Comparison of ENCODE assay signal across 11 cellular contexts in the genomic region with DNA sequence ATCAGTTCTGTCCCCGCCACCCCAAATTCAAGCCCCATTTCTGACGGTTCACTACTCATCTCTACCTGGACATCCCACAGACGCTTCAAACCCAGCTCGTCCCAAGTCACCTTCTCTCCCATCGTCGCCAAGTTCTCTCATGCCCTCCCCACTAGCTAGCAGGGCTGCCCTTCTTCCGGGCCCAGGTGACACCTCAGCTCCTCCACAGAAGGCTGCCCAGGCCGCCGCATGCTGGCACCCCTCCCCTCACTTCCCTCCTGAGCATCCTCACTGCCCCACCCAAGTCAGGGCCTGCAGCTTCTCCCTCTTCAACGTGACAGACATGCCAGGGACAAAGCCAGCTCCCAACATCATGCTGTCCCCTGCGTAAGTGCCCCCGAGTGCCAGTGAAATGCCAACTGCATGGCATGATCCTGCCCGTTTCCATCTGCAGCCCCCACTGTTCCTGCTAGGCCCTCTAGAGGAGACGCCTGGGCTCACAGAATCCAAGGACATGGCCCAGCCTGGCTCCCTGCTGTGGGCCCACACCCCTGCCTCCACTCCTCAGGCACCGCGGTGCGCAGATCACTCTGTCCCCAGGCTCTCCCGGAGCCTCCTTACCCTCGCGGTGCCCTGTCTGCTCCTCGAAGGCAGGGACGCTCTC. TPM values are rescaled to one million over a fixed set of nuclear protein-coding genes. Genes with fewer than 3 reads are reported as not detected.
DNase-seq lines count a peak whose midpoint lies in the region; ATAC-seq and TF ChIP-seq lines count a peak whose summit lies in the region.
"Had no signal": no experiment of that assay in that cellular context is flagged by ENCODE, and none has a peak within 500 bp of the region (broad histone marks: within the 10 kb centered on the region; RNA-seq: fewer than 3 reads in every experiment).

No MANE protein-coding gene starts in this region.

- TF ChIP-seq EP300 in transverse colon (IDR thresholded peaks at IDR 0.05; ENCODE audit: low read depth) = no peak

- H3K36me3 ChIP-seq in adipocyte (ENCODE audit: control insufficient read depth, insufficient read depth, low read length, severe bottlenecking) = no peaks in the 10 kb centered on the region
- H3K36me3 ChIP-seq in right lobe of liver = no peaks in the 10 kb centered on the region
- no peaks in the 10 kb centered on the region for H3K36me3 ChIP-seq in transverse colon

- 71% methylated on average over 17 of the region's 22 CpGs for WGBS in right lobe of liver (ENCODE audit: insufficient coverage, low coverage, low lambda C conversion rate, missing lambda C conversion rate)
- WGBS in transverse colon (ENCODE audit: low coverage in 1 of 2), 2 donors = 76 to 87% methylated on average over 6 to 22 of the region's 22 CpGs

- H3K9me3 ChIP-seq in adipocyte (ENCODE audit: control insufficient read depth, low read length) (no peaks in the 10 kb centered on the region), right lobe of liver (no peaks in the 10 kb centered on the region), transverse colon (no peaks in the 10 kb centered on the region)

- TF ChIP-seq CTCF in right lobe of liver (IDR thresholded peaks at IDR 0.05) = no peak
- TF ChIP-seq CTCF in transverse colon (IDR thresholded peaks at IDR 0.05) = no peak

- peaks cover 35% of the 10 kb centered on the region for H3K4me1 ChIP-seq in adipocyte (ENCODE audit: control insufficient read depth, insufficient read depth, low read length)
- H3K4me1 ChIP-seq in right lobe of liver = peaks cover 0 to 6% (median 0%) of the 10 kb centered on the region in 4 donors
- H3K4me1 ChIP-seq in transverse colon = peaks cover 0 to 40% (median 26%) of the 10 kb centered on the region in 4 donors

- peak overlapping the region in 1 of 3 donors; percentile 43 for H3K27ac ChIP-seq in right lobe of liver
- H3K27ac ChIP-seq in transverse colon = peak overlapping the region; percentile 32 to 61 (median 52)

- intact Hi-C loops in right lobe of liver (cut with DNase I) = no loop called here
- intact Hi-C loops in transverse colon (cut with DNase I; ENCODE audit: low total_unique reads) = loop anchor here (10.0 kb wide), 1 partner anchor 95 kb away; no protein-coding TSS in a partner anchor

- peak; percentile 34 for DNase-seq in activated naive CD4-positive, alpha-beta T cell treated with Interleukin-2 at 50 U/mL for 16 hours
- DNase-seq in activated naive CD4-positive, alpha-beta T cell treated with anti-CD3 and anti-CD28 coated beads, Interleukin-2, amount 50 U/mL, for 16 hours = no peak
- DNase-seq in adipocyte (ENCODE audit: low read depth) (no peak), right lobe of liver (peak in 2 of 3 donors; percentile 19 to 56), transverse colon (peak; percentile 23), NCI-H510A treated with DMSO at 0.1 percent for 48 hours (lab: John Stamatoyannopoulos, UW) (no peak), DMS114 treated with DMSO at 0.1 percent for 48 hours (lab: John Stamatoyannopoulos, UW; ENCODE audit: unreplicated experiment) (no peak)
- DNase-seq: activated CD4-positive, CD25-positive, alpha-beta regulatory T cell; effector CD8-positive, alpha-beta T cell; NCI-H524 had no signal

- peak overlapping the region; percentile 53 for H3K4me3 ChIP-seq in adipocyte (ENCODE audit: low read length)
- no peak overlapping the region for H3K4me3 ChIP-seq in right lobe of liver
- H3K4me3 ChIP-seq in transverse colon = no peak overlapping the region

- H3K9ac ChIP-seq in adipocyte (ENCODE audit: low read length) = peak overlapping the region; percentile 66

- TF ChIP-seq POLR2A in right lobe of liver (IDR thresholded peaks at IDR 0.05) = no peak
- TF ChIP-seq POLR2A in transverse colon (IDR thresholded peaks at IDR 0.05) = no peak

- in situ Hi-C loops in transverse colon (cut with MboI; ENCODE audit: low pct_ligation_motif_present in 1 of 4, low pct_unique_long_range_greater_than_20kb in 1 of 4, low sequenced_read_pairs in 3 of 4) = no loop called here

- H3K27me3 ChIP-seq in adipocyte (replicated peaks; ENCODE audit: control insufficient read depth, insufficient read depth, low read length) = no peaks in the 10 kb centered on the region
- no peaks in the 10 kb centered on the region for H3K27me3 ChIP-seq in right lobe of liver
- H3K27me3 ChIP-seq in transverse colon = no peaks in the 10 kb centered on the region

- no peak for ATAC-seq in right lobe of liver
- no peak for ATAC-seq in GM18868 (IDR thresholded peaks at IDR 0.05; ENCODE audit: unreplicated experiment)

RNA-seq across cellular contexts. Expression of a gene that starts 5.9 kb away (rescaled TPM):
- 10 to 100 TPM in 4 of 6 experiments, 1 to 10 TPM in 2; 7.4 to 21.9 (median 11.4) TPM for total RNA-seq in right lobe of liver
- 100 to 1,000 TPM in 1 of 4 donors, 10 to 100 TPM in 3; 52.6 to 315 (median 68.5) TPM for total RNA-seq in transverse colon

RNA-seq across cellular contexts. Expression of a gene that starts 36.6 kb away (rescaled TPM):
- total RNA-seq in right lobe of liver (1 to 10 TPM in 5 of 6 experiments, under 1 TPM in 1; 0.75 to 9.4 (median 5.1) TPM), transverse colon (10 to 100 TPM in 3 of 4 donors, 1 to 10 TPM in 1; 6.0 to 56.7 (median 28.0) TPM)

Comparison
In these comparisons a context has a peak if more than half of its experiments do, and no peak if none do; other contexts are left out.
1. DNase-seq: peak in activated naive CD4-positive, alpha-beta T cell treated with Interleukin-2 at 50 U/mL for 16 hours (single experiment), right lobe of liver (2 of 3) and transverse colon (single experiment); none in activated naive CD4-positive, alpha-beta T cell treated with anti-CD3 and anti-CD28 coated beads, Interleukin-2, amount 50 U/mL, for 16 hours (single experiment), adipocyte (single experiment), NCI-H510A treated with DMSO at 0.1 percent for 48 hours (single experiment) and DMS114 treated with DMSO at 0.1 percent for 48 hours (single experiment).